Comparison of ENCODE assay signal across 1 cellular context in genomic region chr12:71726548-71726947, GRCh38.
TF ChIP-seq lines count a peak whose summit lies in the region.

No MANE protein-coding gene starts in this region.

TF ChIP-seq in liver, 16 proteins besides CTCF, POLR2A, EP300 and RAD21 (continued from another document):
- TF ChIP-seq REST (IDR thresholded peaks at IDR 0.05) = no peak
